In the genomic region with DNA sequence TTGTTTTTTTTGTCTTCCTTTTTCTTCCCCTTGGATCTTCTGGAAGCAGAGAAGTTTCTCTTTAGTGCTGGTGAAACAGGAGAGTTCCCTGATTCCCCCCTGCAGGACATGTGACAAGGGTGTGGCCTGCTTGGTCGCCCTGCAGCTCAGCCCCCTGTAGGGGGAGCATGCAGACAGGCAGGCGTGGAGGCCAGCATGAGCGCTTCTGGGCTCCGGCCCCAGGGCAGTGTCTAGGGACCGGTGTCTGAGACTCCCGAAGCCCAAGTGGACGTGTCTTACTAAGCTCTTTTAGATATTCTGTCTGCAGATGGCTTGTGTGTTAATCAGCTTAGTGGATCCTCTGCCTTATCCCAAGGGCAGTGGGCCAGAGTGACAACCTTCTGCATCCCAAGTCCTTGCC, we compare ENCODE assay signal across 1 cellular context.
TF ChIP-seq lines count a peak whose summit lies in the region.

No MANE protein-coding gene starts in this region.

TF ChIP-seq in GM12878, 131 proteins besides CTCF, POLR2A, EP300 and RAD21:
- no peak for TF ChIP-seq ZNF24 (IDR thresholded peaks at IDR 0.05)
- no peak for TF ChIP-seq MEF2B (IDR thresholded peaks at IDR 0.05; ENCODE audit: partially characterized antibody, poor library complexity, severe bottlenecking)
- TF ChIP-seq, protein P1, sequence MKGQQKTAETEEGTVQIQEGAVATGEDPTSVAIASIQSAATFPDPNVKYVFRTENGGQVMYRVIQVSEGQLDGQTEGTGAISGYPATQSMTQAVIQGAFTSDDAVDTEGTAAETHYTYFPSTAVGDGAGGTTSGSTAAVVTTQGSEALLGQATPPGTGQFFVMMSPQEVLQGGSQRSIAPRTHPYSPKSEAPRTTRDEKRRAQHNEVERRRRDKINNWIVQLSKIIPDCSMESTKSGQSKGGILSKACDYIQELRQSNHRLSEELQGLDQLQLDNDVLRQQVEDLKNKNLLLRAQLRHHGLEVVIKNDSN (IDR thresholded peaks at IDR 0.05; ENCODE audit: borderline replicate concordance, extremely low read length, insufficient read depth, low read depth, low read length) = no peak
- no peak for TF ChIP-seq EED (IDR thresholded peaks at IDR 0.05; ENCODE audit: low read depth)
- TF ChIP-seq TBL1XR1 (IDR thresholded peaks at IDR 0.05; ENCODE audit: low read depth, low read length) = no peak
- TF ChIP-seq TCF12 (IDR thresholded peaks at IDR 0.05; ENCODE audit: low read depth, low read length) = no peak
- no peak for TF ChIP-seq SUZ12 (IDR thresholded peaks at IDR 0.05; ENCODE audit: unreplicated experiment)
- no peak for TF ChIP-seq ZNF207 (IDR thresholded peaks at IDR 0.05; ENCODE audit: borderline replicate concordance)
- TF ChIP-seq ESRRA (IDR thresholded peaks at IDR 0.05; ENCODE audit: low read length) = no peak
- no peak for TF ChIP-seq RELA (IDR thresholded peaks at IDR 0.05; ENCODE audit: borderline replicate concordance, partially characterized antibody)
- TF ChIP-seq EGR1 (IDR thresholded peaks at IDR 0.05; ENCODE audit: borderline replicate concordance in 1 of 2, low read depth in 2 of 2, low read length in 2 of 2) = no peak
- no peak for TF ChIP-seq HDAC2 (IDR thresholded peaks at IDR 0.05)
